In the genomic region with DNA sequence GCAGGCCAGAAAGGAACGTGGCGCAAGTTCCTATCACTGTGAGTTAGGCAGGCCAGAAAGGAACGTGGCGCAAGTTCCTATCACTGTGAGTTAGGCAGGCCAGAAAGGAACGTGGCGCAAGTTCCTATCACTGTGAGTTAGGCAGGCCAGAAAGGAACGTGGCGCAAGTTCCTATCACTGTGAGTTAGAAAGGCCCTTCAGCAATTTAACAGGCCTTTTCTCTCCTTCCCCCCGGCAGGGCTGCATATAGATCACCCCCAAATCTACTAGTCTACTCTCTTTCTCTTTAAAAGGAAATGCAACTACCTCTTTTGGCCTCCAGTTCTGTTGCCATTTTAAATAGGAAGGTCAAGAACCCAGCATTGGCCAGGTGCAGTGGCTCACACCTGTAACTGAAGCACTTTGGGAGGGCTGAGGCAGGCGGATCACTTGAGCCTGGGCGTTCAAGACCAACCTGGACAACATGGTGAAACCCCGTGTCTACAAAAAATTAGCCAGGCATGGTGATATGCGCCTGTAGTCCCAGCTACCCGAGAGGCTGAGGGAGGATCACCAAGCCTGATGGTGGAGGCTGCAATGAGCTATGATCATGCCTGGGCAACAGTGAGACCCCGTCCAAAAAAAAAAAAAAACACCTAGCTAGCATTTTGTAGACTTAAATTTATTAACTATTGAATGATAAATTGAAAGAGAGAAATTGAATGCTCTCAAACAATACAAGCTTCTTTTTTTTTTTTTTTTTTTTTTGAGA, we compare ENCODE assay signal across 14 cellular contexts. TPM values are rescaled to one million over a fixed set of nuclear protein-coding genes. Genes with fewer than 3 reads are reported as not detected.
A peak's percentile ranks its signal among the peaks of the same experiment; 100 is the strongest.
DNase-seq lines count a peak whose midpoint lies in the region; ATAC-seq and TF ChIP-seq lines count a peak whose summit lies in the region.
"Had no signal": no experiment of that assay in that cellular context is flagged by ENCODE, and none has a peak within 500 bp of the region (broad histone marks: within the 10 kb centered on the region; RNA-seq: fewer than 3 reads in every experiment).

No MANE protein-coding gene starts in this region.

- H2AFZ ChIP-seq in OCI-LY7 (ENCODE audit: low read length): no peak overlapping the region
- H2AFZ ChIP-seq: GM23248 had no signal

- H3K4me3 ChIP-seq in OCI-LY7 (ENCODE audit: low read depth, low read length, poor library complexity, severe bottlenecking) (no peak overlapping the region), colonic mucosa (no peak overlapping the region)
- H3K4me3 ChIP-seq: BLaER1, GM23248 had no signal

- H3K36me3 ChIP-seq in OCI-LY7 (ENCODE audit: insufficient read depth, low read length) (peaks cover 47% of the 10 kb centered on the region), colonic mucosa (no peaks in the 10 kb centered on the region)

- POLR2A ChIA-PET in OCI-LY7 (lab: Charles Lee): interaction anchor here (0.6 to 0.7 kb wide), 3 partner anchors 346 to 1905 kb away, joined by 3 to 4 read pairs (median 3); no protein-coding TSS in a partner anchor

- no peaks in the 10 kb centered on the region for H3K27me3 ChIP-seq in colonic mucosa
- H3K27me3 ChIP-seq: BLaER1 had no signal

- H3K27ac ChIP-seq in OCI-LY7 (ENCODE audit: low read depth, low read length, poor library complexity, severe bottlenecking) (no peak overlapping the region), colonic mucosa (no peak overlapping the region)
- H3K27ac ChIP-seq: BLaER1, GM23248 had no signal

- DNase-seq in SIG-M5 treated with dmso at 0.1 percent for 504 hours (lab: John Stamatoyannopoulos, UW; ENCODE audit: unreplicated experiment): peak; percentile 41
- no peak for DNase-seq in SIG-M5 (lab: John Stamatoyannopoulos, UW)
- DNase-seq in GF-D8 (lab: John Stamatoyannopoulos, UW): peak; percentile 94
- DNase-seq in OCI-LY7 (ENCODE audit: low spot score): peak; percentile 7
- DNase-seq in DMS53 (lab: John Stamatoyannopoulos, UW): no peak
- DNase-seq in colonic mucosa: no peak
- DNase-seq: 8988T; Calu3; CD8-positive, alpha-beta T cell; EL; GM23248; HCEC 1CT had no signal

- intact Hi-C loops in OCI-LY7 (cut with micrococcal nuclease; ENCODE audit: unreplicated experiment): no loop called here
- intact Hi-C loops in colonic mucosa (cut with DNase I): no loop called here

- TF ChIP-seq CTCF in OCI-LY7 (conservative IDR thresholded peaks at IDR 0.05; ENCODE audit: low read length) (no peak), colonic mucosa (IDR thresholded peaks at IDR 0.05) (no peak)

- peaks cover 29% of the 10 kb centered on the region; the same call in 1 of the 2 replicates for H3K79me2 ChIP-seq in OCI-LY7 (ENCODE audit: insufficient read depth, low read depth, low read length)

- H3K4me2 ChIP-seq in OCI-LY7 (ENCODE audit: low read length): no peak overlapping the region
- H3K4me2 ChIP-seq: BLaER1 had no signal

- peaks cover 55% of the 10 kb centered on the region for H3K9me3 ChIP-seq in OCI-LY7 (ENCODE audit: low read length)
- no peaks in the 10 kb centered on the region for H3K9me3 ChIP-seq in colonic mucosa

- no peak for ATAC-seq in GM19397 (IDR thresholded peaks at IDR 0.05; ENCODE audit: unreplicated experiment)
- ATAC-seq: CD8-positive, alpha-beta T cell had no signal

- no TSS peak for BruUV-seq in OCI-LY7 (replicated peaks; lab: Mats Ljungman, UMichigan)

- H3K9ac ChIP-seq in colonic mucosa (ENCODE audit: low read depth in 2 of 2, low read length in 2 of 2): no peak overlapping the region
- H3K9ac ChIP-seq: BLaER1, GM23248 had no signal

- no peaks in the 10 kb centered on the region for H4K20me1 ChIP-seq in OCI-LY7 (ENCODE audit: insufficient read depth, low read length)
- H4K20me1 ChIP-seq: BLaER1 had no signal

- H3K9me2 ChIP-seq in OCI-LY7 (ENCODE audit: insufficient read depth, low read length): no peaks in the 10 kb centered on the region

- CTCF ChIA-PET in OCI-LY7 (lab: Charles Lee; ENCODE audit: unreplicated experiment): no interaction called here

- H3K4me1 ChIP-seq in OCI-LY7 (ENCODE audit: insufficient read depth, low read length, poor library complexity, severe bottlenecking) (no peaks in the 10 kb centered on the region), colonic mucosa (no peaks in the 10 kb centered on the region)

RNA-seq across cellular contexts. Expression of a gene that starts 14.9 kb away (rescaled TPM):
- 9.9 and 11.5 TPM in 2 replicates for total RNA-seq in OCI-LY7 (2014; rRNA removed; shearing (Covaris generic))
- 12.8 and 14.8 TPM in 2 replicates for total RNA-seq in OCI-LY7 (2022)
- total RNA-seq in colonic mucosa: 10 to 100 TPM; 57.9 to 58.3 TPM

RNA-seq across cellular contexts. Expression of a gene that starts 15.1 kb away (rescaled TPM):
- total RNA-seq in OCI-LY7 (2014; rRNA removed; shearing (Covaris generic)): 29.1 and 39.2 TPM in 2 replicates
- total RNA-seq in OCI-LY7 (2022) (36.2 and 37.0 TPM in 2 replicates), colonic mucosa (10 to 100 TPM; 14.4 to 25.1 TPM)

RNA-seq across cellular contexts. Expression of a gene that starts 42.2 kb away (rescaled TPM):
- total RNA-seq in OCI-LY7 (2014; rRNA removed; shearing (Covaris generic)): 56.5 and 62.9 TPM in 2 replicates
- total RNA-seq in OCI-LY7 (2022) (95.2 and 100 TPM in 2 replicates), colonic mucosa (100 to 1,000 TPM in 1 of 2 donors, 10 to 100 TPM in 1; 75.8 to 102 TPM)

RNA-seq across cellular contexts. Expression of a gene that starts 42.4 kb away (rescaled TPM):
- 30.4 and 42.5 TPM in 2 replicates for total RNA-seq in OCI-LY7 (2014; rRNA removed; shearing (Covaris generic))
- total RNA-seq in OCI-LY7 (2022) (62.4 and 65.7 TPM in 2 replicates), colonic mucosa (10 to 100 TPM; 19.9 to 63.4 TPM)

RNA-seq across cellular contexts. Expression of a gene that starts 56.4 kb away (rescaled TPM):
- 3.4 TPM in 2 replicates for total RNA-seq in OCI-LY7 (2014; rRNA removed; shearing (Covaris generic))
- total RNA-seq in OCI-LY7 (2022): 8.6 and 9.8 TPM in 2 replicates
- total RNA-seq in colonic mucosa: 10 to 100 TPM; 16.4 to 17.8 TPM

Comparison
In these comparisons a context has a peak if more than half of its experiments do, and no peak if none do; other contexts are left out.
1. DNase-seq: peak in SIG-M5 treated with dmso at 0.1 percent for 504 hours (single experiment), GF-D8 (single experiment) and OCI-LY7 (single experiment); none in SIG-M5 (single experiment), DMS53 (single experiment) and colonic mucosa (single experiment).